In genomic region chr2:70546885-70547284, GRCh38 we compare ENCODE assay signal across 22 cellular contexts. TPM values are rescaled to one million over a fixed set of nuclear protein-coding genes. Genes with fewer than 3 reads are reported as not detected.
DNase-seq lines count a peak whose midpoint lies in the region; ATAC-seq, FAIRE-seq and TF ChIP-seq lines count a peak whose summit lies in the region.
"Had no signal": no experiment of that assay in that cellular context is flagged by ENCODE, and none has a peak within 500 bp of the region (broad histone marks: within the 10 kb centered on the region; RNA-seq: fewer than 3 reads in every experiment).

No MANE protein-coding gene starts in this region.

- H3K36me3 ChIP-seq in HCT116 (ENCODE audit: control insufficient read depth in 1 of 2, insufficient read depth in 2 of 2, low read length in 2 of 2), result no peaks in the 10 kb centered on the region
- H3K36me3 ChIP-seq in PC-3 (ENCODE audit: low read depth, low read length), result no peaks in the 10 kb centered on the region
- no peaks in the 10 kb centered on the region for H3K36me3 ChIP-seq in K562 (ENCODE audit: control insufficient read depth, insufficient read depth, low read length)

- TF ChIP-seq RAD21 in HCT116 (IDR thresholded peaks at IDR 0.05; ENCODE audit: low read depth) (no peak), K562 (CRISPR knock-in tag; conservative IDR thresholded peaks at IDR 0.05 in 1 of 2, IDR thresholded peaks at IDR 0.05 in 1 of 2) (no peak)

- ATAC-seq in HCT116, result no peak
- ATAC-seq in PC-3, result no peak
- no peak for ATAC-seq in K562
- ATAC-seq in GM19455 (IDR thresholded peaks at IDR 0.05; ENCODE audit: unreplicated experiment), result no peak

- POLR2A ChIA-PET in HCT116 (lab: Charles Lee), result no interaction called here
- POLR2A ChIA-PET in PC-3 (lab: Charles Lee; ENCODE audit: unreplicated experiment), result interaction anchor here (0.5 kb wide), 2 partner anchors 37 to 45 kb away, joined by 3 read pairs; no protein-coding TSS in a partner anchor
- POLR2A ChIA-PET in RWPE1 (lab: Yijun Ruan, JAX; ENCODE audit: low non-redundant PET), result no interaction called here
- POLR2A ChIA-PET in K562 (lab: Yijun Ruan, JAX), result interaction anchor here (0.6 kb wide), 1 partner anchor 267 kb away, joined by 3 read pairs; no protein-coding TSS in a partner anchor

- no peaks in the 10 kb centered on the region for H3F3A ChIP-seq in PC-3 (ENCODE audit: low read length, unreplicated experiment)

- H4K20me1 ChIP-seq in HCT116 (ENCODE audit: insufficient read depth) (no peaks in the 10 kb centered on the region), PC-3 (ENCODE audit: low read length) (0 out of 2 replicates have a peak, but pooled peaks cover 4% of the 10 kb centered on the region), K562 (replicated peaks; ENCODE audit: control insufficient read depth, insufficient read depth, low read length) (no peaks in the 10 kb centered on the region)

- no peak for FAIRE-seq in K562 (lab: Jason Lieb, UNC)
- FAIRE-seq: GM12891, GM18507, H1 had no signal

- peaks cover 100% of the 10 kb centered on the region for H3K79me2 ChIP-seq in HCT116 (ENCODE audit: insufficient read depth, low read length)
- peaks cover 97% of the 10 kb centered on the region for H3K79me2 ChIP-seq in PC-3 (ENCODE audit: low read length)
- no peaks in the 10 kb centered on the region for H3K79me2 ChIP-seq in K562 (ENCODE audit: control insufficient read depth, insufficient read depth, low read length)

- no peaks in the 10 kb centered on the region for H3K9me3 ChIP-seq in HCT116 (ENCODE audit: control insufficient read depth in 1 of 2, insufficient read depth in 1 of 2, low read depth in 1 of 2, low read length in 2 of 2)
- no peaks in the 10 kb centered on the region for H3K9me3 ChIP-seq in PC-3 (ENCODE audit: low read length)
- no peaks in the 10 kb centered on the region for H3K9me3 ChIP-seq in K562 (replicated peaks; ENCODE audit: control insufficient read depth, insufficient read depth, low read depth, low read length)

- H3K4me1 ChIP-seq in HCT116 (ENCODE audit: control insufficient read depth in 1 of 2, insufficient read depth in 2 of 2, low read length in 2 of 2) (peaks cover 33 to 53% of the 10 kb centered on the region in 2 experiments), PC-3 (ENCODE audit: insufficient read depth, low read length) (peaks cover 30% of the 10 kb centered on the region), K562 (replicated peaks in 1 of 2; ENCODE audit: control insufficient read depth in 2 of 2, insufficient read depth in 2 of 2, low read length in 2 of 2) (no peaks in the 10 kb centered on the region)

- no peak for TF ChIP-seq EP300 in K562 (IDR thresholded peaks at IDR 0.05; ENCODE audit: low read length)

- H3K9ac ChIP-seq in HCT116 (ENCODE audit: low read length) (0 out of 2 replicates have a peak overlapping the region, but pooled peaks have one; percentile 22), PC-3 (ENCODE audit: low read length) (no peak overlapping the region), K562 (ENCODE audit: insufficient read depth in 1 of 2, low read depth in 2 of 2, low read length in 2 of 2) (no peak overlapping the region)
- H3K9ac ChIP-seq: GM23248 had no signal

- intact Hi-C loops in HCT116 (cut with micrococcal nuclease), result no loop called here
- intact Hi-C loops in PC-3 (cut with micrococcal nuclease), result no loop called here
- intact Hi-C loops in K562 (cut with micrococcal nuclease), result no loop called here
- intact Hi-C loops in posterior vena cava (cut with DNase I), result no loop called here

- H3K9me2 ChIP-seq in HCT116 (ENCODE audit: insufficient read depth) (no peaks in the 10 kb centered on the region), PC-3 (replicated peaks; ENCODE audit: low read length) (no peaks in the 10 kb centered on the region)

- H3K9me1 ChIP-seq in K562 (ENCODE audit: control insufficient read depth, insufficient read depth, low read length), result no peaks in the 10 kb centered on the region

- H2AFZ ChIP-seq in HCT116 (ENCODE audit: low read depth, low read length, poor library complexity, severe bottlenecking) (no peak overlapping the region), PC-3 (ENCODE audit: low read length) (no peak overlapping the region), K562 (ENCODE audit: low read depth, low read length) (no peak overlapping the region)
- H2AFZ ChIP-seq: GM23248 had no signal

- DNase-seq in HCT116 (ENCODE audit: low read depth, low spot score) (no peak), PC-3 (no peak), RWPE1 (ENCODE audit: low spot score) (no peak), K562 (ENCODE audit: extremely low read depth in 1 of 4, low spot score in 3 of 4) (no peak), T-helper 2 cell (no peak), posterior vena cava (ENCODE audit: low spot score) (no peak), AG20443 (ENCODE audit: low spot score) (no peak)
- DNase-seq: C1 segment of cervical spinal cord; Calu3; CD4-positive, alpha-beta memory T cell; COR-L47; DMS53; DMS79 treated with DMSO at 0.1 percent for 48 hours; GF-D8; H7; HCEC 1CT had no signal

- H3K27ac ChIP-seq in HCT116 (ENCODE audit: low read depth, low read length) (no peak overlapping the region), PC-3 (ENCODE audit: low read length) (no peak overlapping the region), RWPE1 (peak overlapping the region; percentile 41; the same call in 1 of the 2 replicates), K562 (ENCODE audit: extremely low read depth, low read depth, low read length) (no peak overlapping the region)
- H3K27ac ChIP-seq: GM23248 had no signal

- TF ChIP-seq CTCF in HCT116 (IDR thresholded peaks at IDR 0.05 in 2 of 3, conservative IDR thresholded peaks at IDR 0.05 in 1 of 3; ENCODE audit: borderline replicate concordance in 1 of 3, insufficient read depth in 1 of 3, low read depth in 2 of 3, low read length in 2 of 3) (no peak), PC-3 (conservative IDR thresholded peaks at IDR 0.05; ENCODE audit: low read depth, low read length) (no peak), RWPE1 (conservative IDR thresholded peaks at IDR 0.05; ENCODE audit: low read depth) (no peak), K562 (IDR thresholded peaks at IDR 0.05 in 2 of 3, conservative IDR thresholded peaks at IDR 0.05 in 1 of 3; ENCODE audit: insufficient read depth in 2 of 3, low read depth in 1 of 3, low read length in 3 of 3) (no peak)

- no peaks in the 10 kb centered on the region for H3K27me3 ChIP-seq in HCT116 (ENCODE audit: insufficient read depth, low read length)
- no peaks in the 10 kb centered on the region for H3K27me3 ChIP-seq in PC-3 (ENCODE audit: low read length)
- peaks cover 18 to 25% of the 10 kb centered on the region in 2 experiments; a peak in 4 of 5 replicates for H3K27me3 ChIP-seq in K562 (ENCODE audit: control insufficient read depth in 2 of 2, insufficient read depth in 2 of 2, low read length in 2 of 2)

- CTCF ChIA-PET in HCT116 (lab: Charles Lee), result no interaction called here
- CTCF ChIA-PET in PC-3 (lab: Charles Lee), result no interaction called here
- CTCF ChIA-PET in RWPE1 (lab: Yijun Ruan, JAX), result interaction anchor here (1.1 kb wide), 1 partner anchor 71 kb away, joined by 5 read pairs; no protein-coding TSS in a partner anchor
- CTCF ChIA-PET in K562 (lab: Yijun Ruan, JAX; ENCODE audit: low intra/inter-chr PET ratio), result no interaction called here

- H3K4me3 ChIP-seq in HCT116 (replicated peaks in 1 of 2; ENCODE audit: low read depth in 1 of 2, low read length in 2 of 2), result peak overlapping the region in 1 of 2 experiments; percentile 12; a peak in 1 of 4 replicates
- H3K4me3 ChIP-seq in PC-3 (ENCODE audit: low read length), result no peak overlapping the region
- H3K4me3 ChIP-seq in K562, result no peak overlapping the region
- H3K4me3 ChIP-seq: GM23248 had no signal

- in situ Hi-C loops in K562 (cut with MboI), result no loop called here

- WGBS in K562 (ENCODE audit: insufficient coverage, low coverage, missing lambda C conversion rate), result 3% methylated on average over 3 of the region's 3 CpGs

- TF ChIP-seq POLR2A in HCT116 (IDR thresholded peaks at IDR 0.05; ENCODE audit: borderline replicate concordance, extremely low read depth, insufficient read depth, insufficient read length), result no peak
- no peak for TF ChIP-seq POLR2A in K562 (conservative IDR thresholded peaks at IDR 0.05)

- H3K4me2 ChIP-seq in HCT116 (ENCODE audit: low read length) (peak overlapping the region; percentile 59), PC-3 (ENCODE audit: low read length) (0 out of 2 replicates have a peak overlapping the region, but pooled peaks have one; percentile 11), K562 (ENCODE audit: insufficient read depth, low read length) (no peak overlapping the region)

- BruUV-seq in HCT116 (replicated peaks; lab: Mats Ljungman, UMichigan) (no TSS peak), PC-3 (replicated peaks; lab: Mats Ljungman, UMichigan) (no TSS peak), K562 (replicated peaks; lab: Mats Ljungman, UMichigan) (no TSS peak)

- RAD21 ChIA-PET in HCT116 (lab: Charles Lee; ENCODE audit: low non-redundant PET in 1 of 2, low total read pairs in 2 of 2, uncharacterized antibody in 2 of 2, unreplicated experiment in 2 of 2), result no interaction called here

TF ChIP-seq in HCT116, 20 proteins besides CTCF, POLR2A, EP300 and RAD21 (continues in another document):
- no peak for TF ChIP-seq ZFX (IDR thresholded peaks at IDR 0.05)
- TF ChIP-seq ZNF274 (IDR thresholded peaks at IDR 0.05; ENCODE audit: low read depth, low read length), result no peak

RNA-seq across cellular contexts. Expression of gene TGFA, which starts 6.7 kb away (rescaled TPM):
- total RNA-seq in HCT116 (2021; ENCODE audit: unreplicated experiment) (50.1 TPM), PC-3 (2014; rRNA removed) (45.0 and 54.7 TPM in 2 replicates), K562 (2014; rRNA removed) (not detected in 2 replicates), K562 (2014; rRNA removed; fragmentation: Illumina TruSeq; extraction: Trizol) (not detected in 2 replicates), K562 (2015; rRNA removed; fragmentation: Illumina TruSeq; extraction: Trizol) (not detected in 2 replicates), K562 (2021) (not detected in 2 replicates), posterior vena cava (1 to 10 TPM in 1 of 2 donors, under 1 TPM in 1; 0.71 to 1.4 TPM)
- 42.6 and 43.6 TPM in 2 replicates for polyA plus RNA-seq in HCT116 (2012)
- total RNA-seq in K562 (2011; cell fraction: chromatin; rRNA removed; ENCODE audit: low replicate concordance), result not detected in 2 replicates
- total RNA-seq in K562 (2011; cell fraction: nucleolus; rRNA removed), result not detected in 2 replicates
- not detected in 2 replicates for total RNA-seq in K562 (2011; cell fraction: nucleoplasm; rRNA removed)
- polyA plus RNA-seq in K562 (2011; rRNA removed) (not detected in 2 replicates), K562 (2014; fragmentation: Illumina TruSeq; extraction: Trizol) (not detected in 2 replicates), K562 (2014; fragmentation: Nextera tagmentation; extraction: Ambion mirVana) (not detected), K562 (2014; rRNA removed) (not detected in 2 replicates)
- not detected in 2 replicates for polyA plus RNA-seq in K562 (2011; cell fraction: cytosol; rRNA removed)
- polyA plus RNA-seq in K562 (2011; cell fraction: nucleus; rRNA removed), result not detected in 2 replicates
- polyA plus RNA-seq in K562 (2012), result 0.04 TPM in 1 of 2 replicates, not detected in the other
- not detected in 2 replicates for polyA minus RNA-seq in K562 (2011; rRNA and poly(A)+ RNA removed)
- polyA minus RNA-seq in K562 (2011; cell fraction: cytosol; rRNA and poly(A)+ RNA removed), result not detected in 2 replicates
- polyA minus RNA-seq in K562 (2011; cell fraction: nucleus; rRNA and poly(A)+ RNA removed), result not detected in 2 replicates
- total RNA-seq: G401 had no signal

Comparison
In these comparisons a context has a peak if more than half of its experiments do, and no peak if none do; other contexts are left out.
1. RNA of gene TGFA, which starts 6.7 kb away (total RNA-seq): 50.1 TPM in HCT116 (single experiment) and 45.0 to 54.7 TPM in PC-3; 0.71 to 1.4 TPM in posterior vena cava and not detected in K562; every median in the first group is over 10 times any median in the second.
2. POLR2A ChIA-PET loops: an anchor here in PC-3 (0.5 kb wide) and K562 (0.6 kb wide); none called in HCT116 and RWPE1.